15 cellular contexts compared by ENCODE assay signal in the genomic region with DNA sequence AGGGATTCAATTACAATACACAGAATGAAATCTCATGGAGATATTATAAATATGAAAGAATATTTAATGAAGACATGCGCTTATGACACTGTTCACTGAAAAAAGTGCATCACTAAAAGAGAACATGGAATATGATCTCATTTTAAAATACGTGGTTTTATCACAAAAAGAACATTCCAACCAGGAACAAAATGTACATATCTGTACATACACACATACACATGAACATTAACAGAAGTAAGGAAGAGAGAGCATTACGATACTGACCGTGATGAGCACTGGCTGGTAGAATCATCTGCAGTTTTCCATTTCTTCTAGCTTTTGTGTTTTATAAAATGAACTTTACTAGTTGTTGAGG. TPM values are rescaled to one million over a fixed set of nuclear protein-coding genes. Genes with fewer than 3 reads are reported as not detected.
DNase-seq lines count a peak whose midpoint lies in the region; ATAC-seq, FAIRE-seq and TF ChIP-seq lines count a peak whose summit lies in the region.
"Had no signal": no experiment of that assay in that cellular context is flagged by ENCODE, and none has a peak within 500 bp of the region (broad histone marks: within the 10 kb centered on the region; RNA-seq: fewer than 3 reads in every experiment).

No MANE protein-coding gene starts in this region.

- no peak for FAIRE-seq in keratinocyte (lab: Jason Lieb, UNC)
- FAIRE-seq: kidney had no signal

- no peak overlapping the region for H2AK5ac ChIP-seq in IMR-90 (ENCODE audit: low read depth, low read length)

- no peak overlapping the region for H2AK9ac ChIP-seq in IMR-90 (replicated peaks; ENCODE audit: low read depth, low read length, poor library complexity)

- peak overlapping the region; percentile 53; the same call in 1 of the 2 replicates for H4K91ac ChIP-seq in IMR-90 (ENCODE audit: insufficient read depth, low read depth, low read length)

- intact Hi-C loops in A673 (cut with micrococcal nuclease; ENCODE audit: unreplicated experiment), result loop anchor here (2.0 to 5.0 kb wide), 3 partner anchors 90 to 169 kb away; no protein-coding TSS in a partner anchor
- intact Hi-C loops in IMR-90 (cut with micrococcal nuclease), result no loop called here
- intact Hi-C loops in lower leg skin (cut with DNase I; ENCODE audit: low total_unique reads), result no loop called here

- POLR2A ChIA-PET in A673 (lab: Charles Lee; ENCODE audit: low non-redundant PET), result no interaction called here
- POLR2A ChIA-PET in IMR-90 (lab: Charles Lee; ENCODE audit: unreplicated experiment), result interaction anchor here (0.6 kb wide), 1 partner anchor 22 kb away, joined by 3 read pairs; no protein-coding TSS in a partner anchor

- no peaks in the 10 kb centered on the region for H3K27me3 ChIP-seq in A673 (replicated peaks; ENCODE audit: insufficient read depth, low read depth, low read length, poor library complexity)
- no peaks in the 10 kb centered on the region for H3K27me3 ChIP-seq in IMR-90 (ENCODE audit: control insufficient read depth, insufficient read depth, low read length)
- no peaks in the 10 kb centered on the region for H3K27me3 ChIP-seq in SU-DHL-6 (ENCODE audit: low read length)
- H3K27me3 ChIP-seq in keratinocyte (ENCODE audit: control insufficient read depth, extremely low read depth, insufficient read depth, low read length), result no peaks in the 10 kb centered on the region
- H3K27me3 ChIP-seq: upper lobe of left lung had no signal

- peak overlapping the region; percentile 78 for H2BK120ac ChIP-seq in IMR-90 (ENCODE audit: low read depth, low read length)

- WGBS in IMR-90 (ENCODE audit: extremely low coverage in 2 of 2, insufficient read length in 1 of 2), 2 experiments, result no CpG with 5 or more reads among the region's 4 CpGs
- WGBS in lower leg skin, 2 donors, result 86 to 88% methylated on average over 4 of the region's 4 CpGs

- no peak for ATAC-seq in IMR-90 (ENCODE audit: low read depth)

- H3K14ac ChIP-seq in IMR-90 (replicated peaks; ENCODE audit: low read depth, low read length), result peak overlapping the region; percentile 79; the same call in 1 of the 2 replicates

- H3K4me2 ChIP-seq in IMR-90 (ENCODE audit: low read depth, low read length), result no peak overlapping the region
- H3K4me2 ChIP-seq in SU-DHL-6 (ENCODE audit: low read depth, low read length, poor library complexity, severe bottlenecking), result peak overlapping the region; percentile 64
- peak overlapping the region; percentile 66 for H3K4me2 ChIP-seq in keratinocyte (ENCODE audit: control insufficient read depth, extremely low read depth, insufficient read depth, low read depth, low read length)

- in situ Hi-C loops in IMR-90 (cut with MboI; ENCODE audit: low sequenced_read_pairs), result no loop called here

- no peaks in the 10 kb centered on the region for H3K9me2 ChIP-seq in SU-DHL-6 (replicated peaks; ENCODE audit: insufficient read depth, low read length)

- TF ChIP-seq CTCF in A673 (conservative IDR thresholded peaks at IDR 0.05; ENCODE audit: low read depth, low read length), result no peak
- no peak for TF ChIP-seq CTCF in IMR-90 (conservative IDR thresholded peaks at IDR 0.05; ENCODE audit: low read depth, low read length)
- no peak for TF ChIP-seq CTCF in SU-DHL-6 (IDR thresholded peaks at IDR 0.05; ENCODE audit: insufficient read depth, low read length, poor library complexity, severe bottlenecking)
- TF ChIP-seq CTCF in keratinocyte (optimal IDR thresholded peaks at IDR 0.05 in 1 of 3, IDR thresholded peaks at IDR 0.05 in 1 of 3, conservative IDR thresholded peaks at IDR 0.05 in 1 of 3; ENCODE audit: extremely low read depth in 1 of 3, insufficient read depth in 2 of 3, low read length in 3 of 3), result no peak
- no peak for TF ChIP-seq CTCF in lower leg skin (IDR thresholded peaks at IDR 0.05)

- H3F3A ChIP-seq in SU-DHL-6 (ENCODE audit: insufficient read depth), result peaks cover 65% of the 10 kb centered on the region

- H3K9ac ChIP-seq in IMR-90 (ENCODE audit: low read depth, low read length) (no peak overlapping the region; the same call in 1 of the 2 replicates), SU-DHL-6 (ENCODE audit: low read length) (0 out of 2 replicates have a peak overlapping the region, but pooled peaks have one; percentile 33), keratinocyte (ENCODE audit: control insufficient read depth, extremely low read depth, insufficient read depth, low read length) (peak overlapping the region; percentile 11)

- H2AFZ ChIP-seq in IMR-90 (replicated peaks; ENCODE audit: low read length, poor library complexity) (no peak overlapping the region), SU-DHL-6 (ENCODE audit: low read depth, low read length, severe bottlenecking) (no peak overlapping the region), keratinocyte (ENCODE audit: control insufficient read depth, low read length) (no peak overlapping the region)

- no peak for TF ChIP-seq RAD21 in IMR-90 (IDR thresholded peaks at IDR 0.05; ENCODE audit: low read length)

- peak overlapping the region; percentile 73; the same call in 1 of the 2 replicates for H3K23ac ChIP-seq in IMR-90 (ENCODE audit: low read depth, low read length)

- H3K9me1 ChIP-seq in IMR-90 (ENCODE audit: insufficient read depth, low read length) (peaks cover 6% of the 10 kb centered on the region), keratinocyte (ENCODE audit: control insufficient read depth, extremely low read depth, insufficient read depth, low read length) (no peaks in the 10 kb centered on the region)

- no peak overlapping the region for H3K4me3 ChIP-seq in A673 (ENCODE audit: low read depth, low read length, poor library complexity, severe bottlenecking)
- H3K4me3 ChIP-seq in IMR-90 (ENCODE audit: insufficient read depth, low read depth, low read length), result no peak overlapping the region
- no peak overlapping the region for H3K4me3 ChIP-seq in SU-DHL-6 (ENCODE audit: insufficient read depth, low read length, poor library complexity, severe bottlenecking)
- no peak overlapping the region for H3K4me3 ChIP-seq in keratinocyte (ENCODE audit: control insufficient read depth in 2 of 3, extremely low read depth in 1 of 3, insufficient read depth in 2 of 3, low read depth in 1 of 3, low read length in 3 of 3)
- no peak overlapping the region for H3K4me3 ChIP-seq in lower leg skin (ENCODE audit: low read depth, poor library complexity, severe bottlenecking)
- H3K4me3 ChIP-seq: dorsolateral prefrontal cortex, lung, upper lobe of left lung had no signal

- DNase-seq in A673 (ENCODE audit: low spot score) (no peak), IMR-90 (no peak), keratinocyte (ENCODE audit: low read depth, low spot score) (no peak), HPDE6-E6E7 (ENCODE audit: extremely low spot score) (no peak), lower leg skin (ENCODE audit: low spot score in 2 of 2) (no peak), DMS79 (lab: John Stamatoyannopoulos, UW) (no peak), HUDEP-2 (lab: John Stamatoyannopoulos, UW; ENCODE audit: unreplicated experiment in 76 of 76) (no peak)
- DNase-seq: activated T-cell treated with anti-CD3 and anti-CD28 coated beads, Interleukin-2, amount 50 U/mL, for 4 hours; caudate nucleus; dorsolateral prefrontal cortex; foreskin melanocyte; kidney; upper lobe of left lung had no signal

- H3K56ac ChIP-seq in IMR-90 (ENCODE audit: extremely low read depth, insufficient read depth, low read length), result no peak overlapping the region

- H3K79me2 ChIP-seq in SU-DHL-6 (ENCODE audit: insufficient read depth, low read length) (peaks cover 97% of the 10 kb centered on the region), keratinocyte (ENCODE audit: control insufficient read depth, insufficient read depth, low read length) (peaks cover 21% of the 10 kb centered on the region)

- peak overlapping the region; percentile 70; the same call in 1 of the 2 replicates for H2BK20ac ChIP-seq in IMR-90 (ENCODE audit: low read depth, low read length)

- H4K20me1 ChIP-seq in IMR-90 (ENCODE audit: insufficient read depth, low read length) (peaks cover 33% of the 10 kb centered on the region), SU-DHL-6 (ENCODE audit: low read depth, low read length) (peaks cover 6% of the 10 kb centered on the region; the same call in 1 of the 2 replicates), keratinocyte (ENCODE audit: control insufficient read depth, extremely low read depth, insufficient read depth, low read length) (no peaks in the 10 kb centered on the region)

- peak overlapping the region; percentile 91 for H3K27ac ChIP-seq in A673 (ENCODE audit: low read depth, low read length, poor library complexity, severe bottlenecking)
- H3K27ac ChIP-seq in IMR-90 (ENCODE audit: insufficient read depth, low read length), result peak overlapping the region; percentile 30; the same call in 1 of the 2 replicates
- H3K27ac ChIP-seq in SU-DHL-6 (ENCODE audit: low read depth, low read length), result peak overlapping the region; percentile 69
- H3K27ac ChIP-seq in keratinocyte (ENCODE audit: control insufficient read depth, insufficient read depth, low read length), result peak overlapping the region; percentile 72
- H3K27ac ChIP-seq: dorsolateral prefrontal cortex, upper lobe of left lung had no signal

- CTCF ChIA-PET in A673 (lab: Charles Lee) (no interaction called here), IMR-90 (lab: Yijun Ruan, JAX) (interaction anchor here (0.6 to 2.0 kb wide), 5 partner anchors 13 to 1682 kb away, joined by 3 to 11 read pairs (median 3); no protein-coding TSS in a partner anchor)

- H2BK5ac ChIP-seq in IMR-90 (ENCODE audit: low read depth, low read length, poor library complexity, severe bottlenecking), result peak overlapping the region; percentile 41

- BruUV-seq in A673 (replicated peaks; lab: Mats Ljungman, UMichigan) (no TSS peak), IMR-90 (replicated peaks; lab: Mats Ljungman, UMichigan) (no TSS peak)

- H3K18ac ChIP-seq in IMR-90 (ENCODE audit: low read depth, low read length), result peak overlapping the region; percentile 86; the same call in 1 of the 2 replicates

- H3K4ac ChIP-seq in IMR-90 (ENCODE audit: low read depth, low read length), result peak overlapping the region; percentile 73; the same call in 1 of the 2 replicates

- H3K79me1 ChIP-seq in IMR-90 (ENCODE audit: low read depth in 1 of 2, low read length in 2 of 2), result peaks cover 18 to 52% of the 10 kb centered on the region in 2 experiments

- no peak overlapping the region for H2BK15ac ChIP-seq in IMR-90 (ENCODE audit: low read depth, low read length)

- peak overlapping the region in 1 of 2 experiments; percentile 61; a peak in 3 of 4 replicates for H4K8ac ChIP-seq in IMR-90 (ENCODE audit: low read depth in 2 of 2, low read length in 2 of 2)

- dilution Hi-C loops in IMR-90 (cut with HindIII; ENCODE audit: low sequenced_read_pairs, unreplicated experiment), result no loop called here
- dilution Hi-C loops in keratinocyte (cut with MboI; ENCODE audit: extremely low pct_ligation_motif_present, low sequenced_read_pairs), result no loop called here

- H3K9me3 ChIP-seq in A673 (ENCODE audit: low read depth, low read length, poor library complexity, severe bottlenecking), result no peaks in the 10 kb centered on the region
- H3K9me3 ChIP-seq in IMR-90 (ENCODE audit: control insufficient read depth, insufficient read depth, low read length), result no peaks in the 10 kb centered on the region
- H3K9me3 ChIP-seq in SU-DHL-6 (ENCODE audit: insufficient read depth, low read length), result no peaks in the 10 kb centered on the region
- H3K9me3 ChIP-seq in keratinocyte (ENCODE audit: control insufficient read depth, low read depth, low read length), result no peaks in the 10 kb centered on the region
- H3K9me3 ChIP-seq: upper lobe of left lung had no signal

- TF ChIP-seq POLR2A in IMR-90 (IDR thresholded peaks at IDR 0.05; ENCODE audit: low read depth, low read length) (no peak), lower leg skin (IDR thresholded peaks at IDR 0.05) (no peak)

- H3K4me1 ChIP-seq in A673 (ENCODE audit: insufficient read depth, low read length, poor library complexity, severe bottlenecking), result peaks cover 47% of the 10 kb centered on the region
- peaks cover 13% of the 10 kb centered on the region for H3K4me1 ChIP-seq in IMR-90 (ENCODE audit: control insufficient read depth, insufficient read depth, low read length)
- peaks cover 29% of the 10 kb centered on the region for H3K4me1 ChIP-seq in keratinocyte (ENCODE audit: control insufficient read depth, extremely low read depth, insufficient read depth, low read length)
- H3K4me1 ChIP-seq: upper lobe of left lung had no signal

- peak overlapping the region; percentile 37; the same call in 1 of the 2 replicates for H4K5ac ChIP-seq in IMR-90 (ENCODE audit: low read depth, low read length)

- no peaks in the 10 kb centered on the region for H3K36me3 ChIP-seq in A673 (ENCODE audit: insufficient read depth, low read length, poor library complexity, severe bottlenecking)
- no peaks in the 10 kb centered on the region for H3K36me3 ChIP-seq in IMR-90 (ENCODE audit: control insufficient read depth, insufficient read depth, low read length)
- peaks cover 11% of the 10 kb centered on the region; the same call in 1 of the 2 replicates for H3K36me3 ChIP-seq in SU-DHL-6 (ENCODE audit: low read length)
- no peaks in the 10 kb centered on the region for H3K36me3 ChIP-seq in keratinocyte (ENCODE audit: control insufficient read depth in 2 of 2, extremely low read depth in 1 of 2, insufficient read depth in 2 of 2, low read length in 2 of 2)
- H3K36me3 ChIP-seq: upper lobe of left lung had no signal

RNA-seq across cellular contexts. Expression of a gene that starts 39.4 kb away (rescaled TPM):
- total RNA-seq in A673 (2021), result 75.3 and 85.4 TPM in 2 replicates
- total RNA-seq in IMR-90 (2012; rRNA removed), result 59.3 and 94.2 TPM in 2 replicates
- 47.6 and 50.9 TPM in 2 replicates for polyA plus RNA-seq in IMR-90 (2012; rRNA removed)
- polyA plus RNA-seq in IMR-90 (2012; cell fraction: cytosol; rRNA removed), result 13.2 and 16.4 TPM in 2 replicates
- 34.2 and 98.3 TPM in 2 replicates for polyA plus RNA-seq in IMR-90 (2012; cell fraction: nucleus; rRNA removed; ENCODE audit: low replicate concordance)
- 13.8 to 22.3 TPM (median 18.9 TPM) in 3 replicates for polyA plus RNA-seq in keratinocyte
- 10.3 TPM for polyA plus RNA-seq in keratinocyte (2011; ENCODE audit: low read depth)
- 13.8 and 24.9 TPM in 2 replicates for polyA plus RNA-seq in keratinocyte (2011; cell fraction: cytosol; rRNA removed)
- 37.7 and 39.3 TPM in 2 replicates for polyA plus RNA-seq in keratinocyte (2011; cell fraction: nucleus; rRNA removed)
- polyA plus RNA-seq in keratinocyte (2012; ENCODE audit: low replicate concordance), result 9.0 and 12.3 TPM in 2 replicates
- 19.7 to 35.3 TPM (median 34.1 TPM) in 3 replicates for polyA minus RNA-seq in keratinocyte
- 24.7 TPM for polyA minus RNA-seq in keratinocyte (2011; cell fraction: cytosol; rRNA and poly(A)+ RNA removed)
- polyA minus RNA-seq in keratinocyte (2011; cell fraction: nucleus; rRNA and poly(A)+ RNA removed), result 29.8 and 57.0 TPM in 2 replicates
- under 1 TPM in 1 of 4 donors, not detected in 3; 0.15 TPM for total RNA-seq in lower leg skin

Comparison
In these comparisons a context has a peak if more than half of its experiments do, and no peak if none do; other contexts are left out.
1. H3K27ac ChIP-seq: peak in every context shown above with its lines; median percentile 91 in A673; 72 in keratinocyte; 69 in SU-DHL-6; 30 in IMR-90.
2. RNA of a gene that starts 39.4 kb away (total RNA-seq): 75.3 to 85.4 TPM in A673 and 59.3 to 94.2 TPM in IMR-90; 0.15 TPM in lower leg skin; every median in the first group is over 10 times any median in the second.